Comparison of ENCODE assay signal across 8 cellular contexts in the genomic region with DNA sequence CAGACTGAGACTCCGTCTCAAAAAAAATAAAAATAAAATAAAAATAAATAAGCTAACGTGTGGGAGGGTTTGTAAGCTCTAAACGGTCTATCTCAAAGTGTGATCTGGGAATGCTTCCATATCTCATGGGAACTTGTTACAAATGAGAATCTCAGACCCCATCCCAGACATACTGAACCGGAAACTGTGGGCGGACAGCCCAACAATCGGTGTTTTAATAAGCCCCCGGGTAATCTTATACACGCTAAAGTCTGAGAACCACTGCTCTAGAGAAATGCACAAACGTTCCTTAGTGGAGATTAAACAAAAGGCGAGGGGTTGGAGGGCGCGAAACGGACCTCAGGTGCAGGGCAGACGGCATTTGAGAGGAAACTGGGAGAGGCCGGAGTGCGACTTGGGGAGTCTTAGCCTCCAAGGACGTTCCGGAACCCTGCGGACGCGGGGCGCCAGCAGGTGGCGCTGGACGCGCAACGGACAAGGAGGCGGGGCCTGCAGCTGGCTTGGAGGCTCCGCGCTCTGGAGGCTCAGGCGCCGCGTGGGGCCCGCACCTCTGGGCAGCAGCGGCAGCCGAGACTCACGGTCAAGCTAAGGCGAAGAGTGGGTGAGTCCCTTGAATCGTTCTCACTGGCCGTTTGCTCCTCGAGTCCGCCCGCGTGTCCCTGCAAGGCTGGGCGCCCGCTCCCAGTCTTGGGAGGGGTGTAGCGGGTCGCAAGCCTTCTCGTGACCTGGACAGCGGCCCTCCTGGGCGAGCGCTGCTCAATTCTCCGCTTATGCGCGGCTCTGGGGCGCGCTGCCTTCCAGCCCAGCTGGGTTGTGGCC. TPM values are rescaled to one million over a fixed set of nuclear protein-coding genes. Genes with fewer than 3 reads are reported as not detected.
DNase-seq lines count a peak whose midpoint lies in the region; ATAC-seq lines count a peak whose summit lies in the region.
"Not testable (repeated sequence)": the region's sequence is repeated elsewhere in the genome, so short reads cannot be mapped to it uniquely, and the experiment has no call there.

A gene (plus strand): TSS at position 527 of the 819 bp plus-strand sequence. CDS start 5,320 bp downstream, outside the sequence.

- not testable (repeated sequence) for H3K9ac ChIP-seq in Karpas-422 (ENCODE audit: low read length)

- H4K20me1 ChIP-seq in Karpas-422 (ENCODE audit: insufficient read depth, low read depth, low read length): not testable (repeated sequence)

- not testable (repeated sequence) for H3K36me3 Mint-ChIP-seq in natural killer cell treated with Interleukin-12 subunit alpha and Interleukin-12 subunit beta and Interleukin-15 and Interleukin-18, amount 100 ng/mL, for 72 hours; stimulated activated memory B cell treated with anti-CD40 and anti-IgM and Interleukin-4, amounts not matched to agents 10 μg/mL and 1 μg/mL and 100 μg/mL, for 72 hours

- not testable (repeated sequence) for H3K9me2 ChIP-seq in Karpas-422 (replicated peaks; ENCODE audit: insufficient read depth, low read length)

- not testable (repeated sequence) for H3K27ac ChIP-seq in Karpas-422 (ENCODE audit: low read length)

- H3K27me3 ChIP-seq in Karpas-422 (ENCODE audit: low read length): not testable (repeated sequence)

- H3K4me3 Mint-ChIP-seq in natural killer cell treated with Interleukin-12 subunit alpha and Interleukin-12 subunit beta and Interleukin-15 and Interleukin-18, amount 100 ng/mL, for 72 hours: peak within 1 kb of the TSS; percentile 78
- peak within 1 kb of the TSS; percentile 75 for H3K4me3 Mint-ChIP-seq in stimulated activated memory B cell treated with anti-CD40 and anti-IgM and Interleukin-4, amounts not matched to agents 10 μg/mL and 1 μg/mL and 100 μg/mL, for 72 hours

- DNase-seq in ELF-1 (ENCODE audit: low read depth, low spot score) (peak; percentile 94), GOT3 (lab: John Stamatoyannopoulos, UW) (peak; percentile 83), Karpas-422 (peak; percentile 74), SHP77 (lab: John Stamatoyannopoulos, UW) (peak; percentile 69 to 86), fibroblast of the conjunctiva (ENCODE audit: low read depth) (peak; percentile 87)
- peak; percentile 94 for DNase-seq in activated effector memory CD4-positive, alpha-beta T cell treated with anti-CD3 and anti-CD28 coated beads, Interleukin-2, amount 50 U/mL, for 16 hours
- DNase-seq in natural killer cell treated with Interleukin-12 subunit alpha and Interleukin-12 subunit beta and Interleukin-15 and Interleukin-18, amount 100 ng/mL, for 72 hours (ENCODE audit: low spot score): peak; percentile 88

- not testable (repeated sequence) for H3K4me2 ChIP-seq in Karpas-422 (ENCODE audit: low read depth, low read length, poor library complexity, severe bottlenecking)

- not testable (repeated sequence) for H3K4me1 ChIP-seq in Karpas-422 (ENCODE audit: low read length)

- H3K27me3 Mint-ChIP-seq in natural killer cell treated with Interleukin-12 subunit alpha and Interleukin-12 subunit beta and Interleukin-15 and Interleukin-18, amount 100 ng/mL, for 72 hours: peaks cover 12% of the 10 kb centered on the region in 2 donors
- H3K27me3 Mint-ChIP-seq in stimulated activated memory B cell treated with anti-CD40 and anti-IgM and Interleukin-4, amounts not matched to agents 10 μg/mL and 1 μg/mL and 100 μg/mL, for 72 hours: not testable (repeated sequence)

- not testable (repeated sequence) for H3K79me2 ChIP-seq in Karpas-422 (ENCODE audit: low read length)

- H2AFZ ChIP-seq in Karpas-422 (ENCODE audit: low read length): not testable (repeated sequence)

- H3K36me3 ChIP-seq in Karpas-422 (ENCODE audit: insufficient read depth, low read length): not testable (repeated sequence)

- not testable (repeated sequence) for H3K4me3 ChIP-seq in Karpas-422 (ENCODE audit: low read length)

- peak within 1 kb of the TSS; percentile 47 to 87 for H3K27ac Mint-ChIP-seq in natural killer cell treated with Interleukin-12 subunit alpha and Interleukin-12 subunit beta and Interleukin-15 and Interleukin-18, amount 100 ng/mL, for 72 hours
- H3K27ac Mint-ChIP-seq in stimulated activated memory B cell treated with anti-CD40 and anti-IgM and Interleukin-4, amounts not matched to agents 10 μg/mL and 1 μg/mL and 100 μg/mL, for 72 hours: peak within 1 kb of the TSS; percentile 6

- peak; percentile 96 to 98 for ATAC-seq in natural killer cell treated with Interleukin-12 subunit alpha and Interleukin-12 subunit beta and Interleukin-15 and Interleukin-18, amount 100 ng/mL, for 72 hours
- peak; percentile 96 for ATAC-seq in stimulated activated memory B cell treated with anti-CD40 and anti-IgM and Interleukin-4, amounts not matched to agents 10 μg/mL and 1 μg/mL and 100 μg/mL, for 72 hours

- not testable (repeated sequence) for H3K9me3 ChIP-seq in Karpas-422 (ENCODE audit: low read length)

- not testable (repeated sequence) for H3K9me3 Mint-ChIP-seq in natural killer cell treated with Interleukin-12 subunit alpha and Interleukin-12 subunit beta and Interleukin-15 and Interleukin-18, amount 100 ng/mL, for 72 hours; stimulated activated memory B cell treated with anti-CD40 and anti-IgM and Interleukin-4, amounts not matched to agents 10 μg/mL and 1 μg/mL and 100 μg/mL, for 72 hours

- H3K4me1 Mint-ChIP-seq in natural killer cell treated with Interleukin-12 subunit alpha and Interleukin-12 subunit beta and Interleukin-15 and Interleukin-18, amount 100 ng/mL, for 72 hours (ENCODE audit: low read depth in 2 of 2): peaks cover 8 to 15% of the 10 kb centered on the region in 2 donors
- peaks cover 10% of the 10 kb centered on the region for H3K4me1 Mint-ChIP-seq in stimulated activated memory B cell treated with anti-CD40 and anti-IgM and Interleukin-4, amounts not matched to agents 10 μg/mL and 1 μg/mL and 100 μg/mL, for 72 hours

RNA-seq across cellular contexts. Expression of the gene that starts here (rescaled TPM):
- total RNA-seq in Karpas-422 (2014; rRNA removed; shearing (Covaris generic); ENCODE audit: low replicate concordance): not detected in 2 replicates
- total RNA-seq in natural killer cell treated with Interleukin-12 subunit alpha and Interleukin-12 subunit beta and Interleukin-15 and Interleukin-18, amount 100 ng/mL, for 72 hours: 10 to 100 TPM; 13.2 to 37.2 TPM

Comparison
In these comparisons a context has a peak if more than half of its experiments do, and no peak if none do; other contexts are left out.
1. RNA of the gene that starts here (total RNA-seq): 13.2 to 37.2 TPM in natural killer cell treated with Interleukin-12 subunit alpha and Interleukin-12 subunit beta and Interleukin-15 and Interleukin-18, amount 100 ng/mL, for 72 hours; not detected in Karpas-422; every median in the first group is over 10 times any median in the second.
2. Peak in DNase-seq in Karpas-422; RNA of the gene not detected or under 1 TPM.
3. Peak in every context shown above with its lines, with median percentiles within 50 percentile points of each other: DNase-seq.